23 cellular contexts compared by ENCODE assay signal in the genomic region with DNA sequence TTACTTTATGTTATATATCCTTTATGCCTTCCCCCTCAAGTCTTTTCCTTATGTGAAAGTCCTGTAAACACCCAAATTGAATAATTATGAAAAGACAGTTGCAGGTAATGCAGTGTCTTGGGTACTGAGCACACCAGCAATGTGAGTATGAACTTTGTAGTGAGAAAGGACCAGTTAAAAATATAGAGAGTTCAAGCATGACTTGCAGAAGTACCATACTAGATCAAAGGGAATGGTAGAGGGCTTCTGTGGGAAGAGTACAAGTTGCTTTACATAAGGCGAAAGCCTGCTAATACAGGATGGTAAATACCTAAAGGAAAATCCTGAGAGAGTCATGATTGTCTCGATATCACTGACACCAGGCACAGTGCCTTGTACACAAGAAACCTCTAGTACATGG. TPM values are rescaled to one million over a fixed set of nuclear protein-coding genes. Genes with fewer than 3 reads are reported as not detected.
DNase-seq lines count a peak whose midpoint lies in the region; ATAC-seq and TF ChIP-seq lines count a peak whose summit lies in the region.
"Had no signal": no experiment of that assay in that cellular context is flagged by ENCODE, and none has a peak within 500 bp of the region (broad histone marks: within the 10 kb centered on the region; RNA-seq: fewer than 3 reads in every experiment).

No MANE protein-coding gene starts in this region.

- no peak overlapping the region for H3K9ac ChIP-seq in skeletal muscle tissue (ENCODE audit: low read depth in 1 of 3, low read length in 3 of 3)

- peaks cover 16 to 41% of the 10 kb centered on the region in 2 donors for H3K4me1 ChIP-seq in adrenal gland (replicated peaks in 1 of 2)
- H3K4me1 ChIP-seq in skeletal muscle tissue (ENCODE audit: control insufficient read depth in 3 of 3, insufficient read depth in 3 of 3, low read length in 3 of 3) = peaks cover 23 to 29% (median 26%) of the 10 kb centered on the region in 3 donors

- no peak for ATAC-seq in activated T-cell treated with anti-CD3 and anti-CD28 coated beads, Interleukin-2, amount 50 U/mL, for 72 hours (replicated peaks in 1 of 2)
- peak; percentile 12 for ATAC-seq in left ventricle myocardium superior
- ATAC-seq: HCT116 had no signal

- whole genome bisulfite sequencing in adrenal gland, 4 donors = 88 to 93% (median 91%) methylated on average over 2 of the region's 2 CpGs

- peak overlapping the region; percentile 31 for H3K27ac Mint-ChIP-seq in activated T-cell treated with anti-CD3 and anti-CD28 coated beads, Interleukin-2, amount 50 U/mL, for 72 hours
- H3K27ac Mint-ChIP-seq in activated T-cell treated with anti-CD3 and anti-CD28 coated beads, Interleukin-2, amount 50 U/mL, for 24 hours = no peak overlapping the region
- H3K27ac Mint-ChIP-seq: IgD-negative memory B cell had no signal

- peaks cover 0 to 2% of the 10 kb centered on the region in 2 donors for H3K36me3 Mint-ChIP-seq in activated T-cell treated with anti-CD3 and anti-CD28 coated beads, Interleukin-2, amount 50 U/mL, for 72 hours (ENCODE audit: insufficient read depth in 2 of 2)
- H3K36me3 Mint-ChIP-seq in activated T-cell treated with anti-CD3 and anti-CD28 coated beads, Interleukin-2, amount 50 U/mL, for 24 hours (ENCODE audit: low read depth) = peaks cover 32% of the 10 kb centered on the region

- H3K27ac ChIP-seq in adrenal gland (peak overlapping the region in 3 of 5 donors; percentile 10 to 68 (median 53)), skeletal muscle tissue (ENCODE audit: low read depth, low read length) (peak overlapping the region; percentile 14)
- H3K27ac ChIP-seq: 22Rv1, C4-2B, PC-9, RWPE1 had no signal

- no peaks in the 10 kb centered on the region for H3K27me3 Mint-ChIP-seq in activated T-cell treated with anti-CD3 and anti-CD28 coated beads, Interleukin-2, amount 50 U/mL, for 72 hours (ENCODE audit: low read depth)
- H3K27me3 Mint-ChIP-seq in activated T-cell treated with anti-CD3 and anti-CD28 coated beads, Interleukin-2, amount 50 U/mL, for 24 hours = no peaks in the 10 kb centered on the region
- H3K27me3 Mint-ChIP-seq: IgD-negative memory B cell had no signal

- H3K36me3 ChIP-seq in adrenal gland (replicated peaks in 1 of 2) (no peaks in the 10 kb centered on the region), skeletal muscle tissue (ENCODE audit: control insufficient read depth in 3 of 3, insufficient read depth in 3 of 3, low read length in 3 of 3) (no peaks in the 10 kb centered on the region)

- intact Hi-C loops in adrenal gland (cut with DNase I) = no loop called here
- intact Hi-C loops in left ventricle myocardium superior (cut with micrococcal nuclease) = no loop called here

- H3K4me1 Mint-ChIP-seq in activated T-cell treated with anti-CD3 and anti-CD28 coated beads, Interleukin-2, amount 50 U/mL, for 72 hours (ENCODE audit: low read depth) = peaks cover 4% of the 10 kb centered on the region
- peaks cover 32% of the 10 kb centered on the region for H3K4me1 Mint-ChIP-seq in activated T-cell treated with anti-CD3 and anti-CD28 coated beads, Interleukin-2, amount 50 U/mL, for 24 hours (ENCODE audit: low read depth)

- H3K4me3 ChIP-seq in adrenal gland (no peak overlapping the region), skeletal muscle tissue (ENCODE audit: low read length in 3 of 3) (no peak overlapping the region)
- H3K4me3 ChIP-seq: PC-9 had no signal

- no peaks in the 10 kb centered on the region for H3K9me3 ChIP-seq in adrenal gland (replicated peaks in 1 of 3)
- no peaks in the 10 kb centered on the region for H3K9me3 ChIP-seq in skeletal muscle tissue (ENCODE audit: control insufficient read depth in 3 of 3, low read length in 3 of 3)

- DNase-seq in activated T-cell treated with anti-CD3 and anti-CD28 coated beads, Interleukin-2, amount 50 U/mL, for 72 hours = no peak
- DNase-seq in activated T-cell treated with anti-CD3 and anti-CD28 coated beads, Interleukin-2, amount 50 U/mL, for 24 hours = no peak
- no peak for DNase-seq in adrenal gland
- DNase-seq in left ventricle myocardium superior = no peak
- no peak for DNase-seq in effector CD8-positive, alpha-beta T cell (lab: John Stamatoyannopoulos, UW)
- DNase-seq in SHP77 (lab: John Stamatoyannopoulos, UW) = no peak
- DNase-seq in stimulated activated naive CD4-positive, alpha-beta T cell treated with Interleukin-2 at 50 U/mL for 16 hours (lab: John Stamatoyannopoulos, UW) = no peak
- DNase-seq: COR-L47, DMS153, GDM1, GOT3, MM.1S, NCI-H1092, NCI-H1436 treated with DMSO at 0.1 percent for 48 hours, NCI-H2029, NCI-H526, PC-9 had no signal

- no peak overlapping the region for H3K4me3 Mint-ChIP-seq in activated T-cell treated with anti-CD3 and anti-CD28 coated beads, Interleukin-2, amount 50 U/mL, for 72 hours
- no peak overlapping the region for H3K4me3 Mint-ChIP-seq in activated T-cell treated with anti-CD3 and anti-CD28 coated beads, Interleukin-2, amount 50 U/mL, for 24 hours
- H3K4me3 Mint-ChIP-seq: IgD-negative memory B cell had no signal

- no peaks in the 10 kb centered on the region for H3K9me3 Mint-ChIP-seq in activated T-cell treated with anti-CD3 and anti-CD28 coated beads, Interleukin-2, amount 50 U/mL, for 72 hours
- H3K9me3 Mint-ChIP-seq in activated T-cell treated with anti-CD3 and anti-CD28 coated beads, Interleukin-2, amount 50 U/mL, for 24 hours = no peaks in the 10 kb centered on the region
- H3K9me3 Mint-ChIP-seq: IgD-negative memory B cell had no signal

- no peak for TF ChIP-seq POLR2A in adrenal gland (IDR thresholded peaks at IDR 0.05)

- no peak for TF ChIP-seq CTCF in adrenal gland (IDR thresholded peaks at IDR 0.05)

- H3K27me3 ChIP-seq in adrenal gland (no peaks in the 10 kb centered on the region), skeletal muscle tissue (ENCODE audit: control insufficient read depth in 3 of 3, insufficient read depth in 3 of 3, low read length in 3 of 3) (no peaks in the 10 kb centered on the region)

RNA-seq across cellular contexts. Expression of a gene that starts 25.7 kb away (rescaled TPM):
- 10 to 100 TPM; 16.8 to 19.5 TPM for total RNA-seq in activated T-cell treated with anti-CD3 and anti-CD28 coated beads, Interleukin-2, amount 50 U/mL, for 72 hours
- total RNA-seq in adrenal gland (10 to 100 TPM; 21.0 to 45.2 (median 28.1) TPM), left ventricle myocardium superior (79.8 TPM), skeletal muscle tissue (12.5 TPM)
- polyA plus RNA-seq in adrenal gland = 10 to 100 TPM in 1 of 3 donors, 1 to 10 TPM in 2; 7.3 to 27.1 (median 8.3) TPM
